ENCODE assay signal across 11 cellular contexts in the genomic region with DNA sequence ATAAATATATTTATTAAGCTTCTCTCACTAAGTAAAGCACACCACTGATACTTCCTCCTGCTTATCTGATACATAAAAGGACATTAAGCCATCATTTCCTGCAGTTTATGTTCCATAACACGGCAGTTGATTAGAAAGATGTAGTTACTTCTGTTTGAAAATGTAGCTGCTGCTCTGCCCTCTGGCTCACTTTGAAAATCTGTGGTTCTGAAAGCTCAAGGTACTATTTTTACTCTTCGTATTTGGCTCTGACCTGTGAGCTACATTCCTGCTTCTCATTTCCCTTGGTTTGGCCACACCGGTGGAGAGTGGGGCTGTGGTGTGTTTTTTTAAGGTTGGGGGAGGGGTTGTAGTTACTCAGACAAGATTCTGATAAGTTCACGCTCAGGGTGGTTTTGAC. TPM values are rescaled to one million over a fixed set of nuclear protein-coding genes. Genes with fewer than 3 reads are reported as not detected.
DNase-seq lines count a peak whose midpoint lies in the region; ATAC-seq, FAIRE-seq and TF ChIP-seq lines count a peak whose summit lies in the region.
"Had no signal": no experiment of that assay in that cellular context is flagged by ENCODE, and none has a peak within 500 bp of the region (broad histone marks: within the 10 kb centered on the region; RNA-seq: fewer than 3 reads in every experiment).

No MANE protein-coding gene starts in this region.

- H3K9me3 Mint-ChIP-seq in CD14-positive monocyte = peaks cover 0 to 2% (median 0%) of the 10 kb centered on the region in 7 donors
- H3K9me3 Mint-ChIP-seq: dendritic cell treated with granulocyte-macrophage colony-stimulating factor and Interleukin-4, amounts not matched to agents 40 ng/mL and 50 ng/mL, for 4 days; naive B cell had no signal

- no peak for FAIRE-seq in urothelium cell line (lab: Jason Lieb, UNC)

- intact Hi-C loops in left ventricle myocardium inferior (cut with micrococcal nuclease) (no loop called here), CD14-positive monocyte (cut with micrococcal nuclease) (no loop called here)

- H3K4me3 ChIP-seq in left ventricle myocardium inferior (peak overlapping the region; percentile 56), HAP-1 (no peak overlapping the region)

- H3K27me3 ChIP-seq in left ventricle myocardium inferior (ENCODE audit: low read depth) (no peaks in the 10 kb centered on the region), HAP-1 (ENCODE audit: low read depth) (no peaks in the 10 kb centered on the region)

- TF ChIP-seq CTCF in left ventricle myocardium inferior (IDR thresholded peaks at IDR 0.05; ENCODE audit: borderline replicate concordance) = no peak
- no peak for TF ChIP-seq CTCF in CD14-positive monocyte (IDR thresholded peaks at IDR 0.05)

- H3K27ac ChIP-seq in left ventricle myocardium inferior (replicated peaks) = peak overlapping the region; percentile 89

- no peak overlapping the region for H3K4me3 Mint-ChIP-seq in CD14-positive monocyte
- H3K4me3 Mint-ChIP-seq: dendritic cell treated with granulocyte-macrophage colony-stimulating factor and Interleukin-4, amounts not matched to agents 40 ng/mL and 50 ng/mL, for 4 days had no signal

- H3K27ac Mint-ChIP-seq in CD14-positive monocyte = peak overlapping the region in 1 of 7 donors; percentile 23
- H3K27ac Mint-ChIP-seq: dendritic cell treated with granulocyte-macrophage colony-stimulating factor and Interleukin-4, amounts not matched to agents 40 ng/mL and 50 ng/mL, for 4 days had no signal

- in situ Hi-C loops in HAP-1 (cut with MboI; ENCODE audit: low sequenced_read_pairs) = no loop called here

- no peaks in the 10 kb centered on the region for H3K27me3 Mint-ChIP-seq in CD14-positive monocyte (ENCODE audit: low read depth in 3 of 3)
- H3K27me3 Mint-ChIP-seq: dendritic cell treated with granulocyte-macrophage colony-stimulating factor and Interleukin-4, amounts not matched to agents 40 ng/mL and 50 ng/mL, for 4 days; naive B cell had no signal

- H3K9me3 ChIP-seq in left ventricle myocardium inferior (replicated peaks) (no peaks in the 10 kb centered on the region), HAP-1 (no peaks in the 10 kb centered on the region)

- no peaks in the 10 kb centered on the region for H3K36me3 ChIP-seq in left ventricle myocardium inferior
- no peaks in the 10 kb centered on the region for H3K36me3 ChIP-seq in HAP-1 (replicated peaks)

- peaks cover 4% of the 10 kb centered on the region for H3K4me1 Mint-ChIP-seq in CD14-positive monocyte

- no peaks in the 10 kb centered on the region for H3K36me3 Mint-ChIP-seq in CD14-positive monocyte
- H3K36me3 Mint-ChIP-seq: naive B cell had no signal

- ATAC-seq in GM18499 (IDR thresholded peaks at IDR 0.05; ENCODE audit: insufficient read depth, unreplicated experiment) (peak; percentile 75), GM21515 (IDR thresholded peaks at IDR 0.05; ENCODE audit: unreplicated experiment) (peak; percentile 97), HG03558 (IDR thresholded peaks at IDR 0.05; ENCODE audit: extremely low read depth, unreplicated experiment) (peak; percentile 80)
- ATAC-seq: Panc1 had no signal

- H3K4me1 ChIP-seq in left ventricle myocardium inferior = peaks cover 24% of the 10 kb centered on the region
- no peaks in the 10 kb centered on the region for H3K4me1 ChIP-seq in HAP-1

- DNase-seq in left ventricle myocardium inferior (no peak), HAP-1 (ENCODE audit: low spot score in 2 of 2) (no peak), urothelium cell line (ENCODE audit: low spot score) (no peak), CD14-positive monocyte (ENCODE audit: low spot score) (no peak), NCI-H524 treated with DMSO at 0.1 percent for 48 hours (lab: John Stamatoyannopoulos, UW) (no peak)
- DNase-seq: naive B cell had no signal

RNA-seq across cellular contexts. Expression of a gene that starts 12.8 kb away (rescaled TPM):
- total RNA-seq in left ventricle myocardium inferior = 2,803 TPM
- under 1 TPM; 0.08 to 0.12 TPM for polyA plus RNA-seq in CD14-positive monocyte
